ENCODE assay signal across 21 cellular contexts in genomic region chr6:152057832-152058498, GRCh38.
DNase-seq lines count a peak whose midpoint lies in the region; ATAC-seq and TF ChIP-seq lines count a peak whose summit lies in the region.
"Had no signal": no experiment of that assay in that cellular context is flagged by ENCODE, and none has a peak within 500 bp of the region (broad histone marks: within the 10 kb centered on the region; RNA-seq: fewer than 3 reads in every experiment).

No MANE protein-coding gene starts in this region.

- TF ChIP-seq POLR2A in transverse colon (IDR thresholded peaks at IDR 0.05) = no peak

- H3K27ac ChIP-seq in heart right ventricle = no peak overlapping the region
- no peak overlapping the region for H3K27ac ChIP-seq in transverse colon

- TF ChIP-seq EP300 in transverse colon (IDR thresholded peaks at IDR 0.05; ENCODE audit: low read depth) = no peak

- in situ Hi-C loops in transverse colon (cut with MboI; ENCODE audit: low pct_ligation_motif_present in 1 of 4, low pct_unique_long_range_greater_than_20kb in 1 of 4, low sequenced_read_pairs in 3 of 4) = no loop called here

- H3K36me3 Mint-ChIP-seq in activated CD4-positive, alpha-beta memory T cell treated with anti-CD3 and anti-CD28 coated beads for 36 hours = peaks cover 4% of the 10 kb centered on the region
- H3K36me3 Mint-ChIP-seq in activated CD4-positive, alpha-beta memory T cell treated with anti-CD3 and anti-CD28 coated beads, Interleukin-2, amount 10 ng/mL, durations not matched to agents 7 days and 5 days (ENCODE audit: low read depth) = no peaks in the 10 kb centered on the region
- no peaks in the 10 kb centered on the region for H3K36me3 Mint-ChIP-seq in endothelial cell (ENCODE audit: low read depth, unreplicated experiment)

- POLR2A ChIA-PET in activated CD4-positive, alpha-beta memory T cell treated with anti-CD3 and anti-CD28 coated beads for 36 hours (lab: Charles Lee) = no interaction called here
- POLR2A ChIA-PET in activated CD4-positive, alpha-beta memory T cell treated with anti-CD3 and anti-CD28 coated beads, Interleukin-2, amount 10 ng/mL, durations not matched to agents 7 days and 5 days (lab: Charles Lee) = no interaction called here

- ATAC-seq in HG03354 (IDR thresholded peaks at IDR 0.05; ENCODE audit: poor library complexity, severe bottlenecking, unreplicated experiment) (peak; percentile 37), GM18511 (IDR thresholded peaks at IDR 0.05; ENCODE audit: unreplicated experiment) (no peak), heart right ventricle (no peak)

- WGBS in heart right ventricle, 2 donors = 63 to 64% methylated on average over 6 of the region's 6 CpGs
- 38 to 50% methylated on average over 5 to 6 of the region's 6 CpGs for WGBS in transverse colon (ENCODE audit: low coverage in 1 of 2), 2 donors

- TF ChIP-seq CTCF in choroid plexus epithelial cell (conservative IDR thresholded peaks at IDR 0.05; ENCODE audit: low read depth, low read length) = no peak
- TF ChIP-seq CTCF in endothelial cell (IDR thresholded peaks at IDR 0.05; ENCODE audit: unreplicated experiment) = no peak
- no peak for TF ChIP-seq CTCF in heart right ventricle (IDR thresholded peaks at IDR 0.05)
- no peak for TF ChIP-seq CTCF in transverse colon (IDR thresholded peaks at IDR 0.05)

- peak; percentile 13 for DNase-seq in activated CD4-positive, alpha-beta memory T cell treated with anti-CD3 and anti-CD28 coated beads for 36 hours
- DNase-seq in activated CD4-positive, alpha-beta memory T cell treated with anti-CD3 and anti-CD28 coated beads, Interleukin-2, amount 10 ng/mL, durations not matched to agents 7 days and 5 days = no peak
- DNase-seq in choroid plexus epithelial cell (ENCODE audit: low read depth) (peak; percentile 26), endothelial cell (ENCODE audit: low spot score) (no peak), heart right ventricle (no peak), transverse colon (no peak)
- DNase-seq: 8988T; BE2C; CD4-positive, alpha-beta memory T cell; DMS79 treated with DMSO at 0.1 percent for 48 hours; HCEC 1CT; IMR-90; Karpas-422; MG63; NCI-H1092 treated with DMSO at 0.1 percent for 48 hours; NCI-H2081 treated with DMSO at 0.1 percent for 48 hours; NCI-H524; SHP77; SK-N-SH had no signal

- no peaks in the 10 kb centered on the region for H3K9me3 ChIP-seq in heart right ventricle
- H3K9me3 ChIP-seq in transverse colon = no peaks in the 10 kb centered on the region
- H3K9me3 ChIP-seq: BE2C, MG63, SK-N-SH had no signal

- H3K4me3 ChIP-seq in choroid plexus epithelial cell (ENCODE audit: low read depth, low read length) = no peak overlapping the region
- H3K4me3 ChIP-seq in heart right ventricle = no peak overlapping the region
- H3K4me3 ChIP-seq in transverse colon = no peak overlapping the region
- H3K4me3 ChIP-seq: MG63 had no signal

- H3K27ac Mint-ChIP-seq in activated CD4-positive, alpha-beta memory T cell treated with anti-CD3 and anti-CD28 coated beads for 36 hours = no peak overlapping the region
- no peak overlapping the region for H3K27ac Mint-ChIP-seq in activated CD4-positive, alpha-beta memory T cell treated with anti-CD3 and anti-CD28 coated beads, Interleukin-2, amount 10 ng/mL, durations not matched to agents 7 days and 5 days
- H3K27ac Mint-ChIP-seq in endothelial cell (ENCODE audit: unreplicated experiment) = no peak overlapping the region
- H3K27ac Mint-ChIP-seq: CD4-positive, alpha-beta memory T cell had no signal

- H3K36me3 ChIP-seq in heart right ventricle (no peaks in the 10 kb centered on the region), transverse colon (no peaks in the 10 kb centered on the region)
- H3K36me3 ChIP-seq: BE2C, MG63 had no signal

- H3K27me3 ChIP-seq in heart right ventricle (peaks cover 0 to 10% (median 0%) of the 10 kb centered on the region in 7 donors), transverse colon (no peaks in the 10 kb centered on the region)
- H3K27me3 ChIP-seq: MG63 had no signal

- H3K4me1 ChIP-seq in heart right ventricle (peaks cover 0 to 8% (median 0%) of the 10 kb centered on the region in 9 donors), transverse colon (no peaks in the 10 kb centered on the region)
- H3K4me1 ChIP-seq: BE2C had no signal

- H3K9me3 Mint-ChIP-seq in activated CD4-positive, alpha-beta memory T cell treated with anti-CD3 and anti-CD28 coated beads for 36 hours = no peaks in the 10 kb centered on the region
- no peaks in the 10 kb centered on the region for H3K9me3 Mint-ChIP-seq in activated CD4-positive, alpha-beta memory T cell treated with anti-CD3 and anti-CD28 coated beads, Interleukin-2, amount 10 ng/mL, durations not matched to agents 7 days and 5 days
- no peaks in the 10 kb centered on the region for H3K9me3 Mint-ChIP-seq in endothelial cell (ENCODE audit: unreplicated experiment)

- intact Hi-C loops in activated CD4-positive, alpha-beta memory T cell treated with anti-CD3 and anti-CD28 coated beads for 36 hours (cut with micrococcal nuclease) = no loop called here
- intact Hi-C loops in heart right ventricle (cut with DNase I) = no loop called here
- intact Hi-C loops in transverse colon (cut with DNase I; ENCODE audit: low total_unique reads) = no loop called here

- CTCF ChIA-PET in activated CD4-positive, alpha-beta memory T cell treated with anti-CD3 and anti-CD28 coated beads for 36 hours (lab: Charles Lee) = interaction anchor here (0.7 kb wide), 1 partner anchor 212 kb away, joined by 3 read pairs; no protein-coding TSS in a partner anchor
- CTCF ChIA-PET in activated CD4-positive, alpha-beta memory T cell treated with anti-CD3 and anti-CD28 coated beads, Interleukin-2, amount 10 ng/mL, durations not matched to agents 7 days and 5 days (lab: Charles Lee) = no interaction called here

- peaks cover 9% of the 10 kb centered on the region for H3K4me1 Mint-ChIP-seq in activated CD4-positive, alpha-beta memory T cell treated with anti-CD3 and anti-CD28 coated beads for 36 hours (ENCODE audit: low read depth)
- H3K4me1 Mint-ChIP-seq in activated CD4-positive, alpha-beta memory T cell treated with anti-CD3 and anti-CD28 coated beads, Interleukin-2, amount 10 ng/mL, durations not matched to agents 7 days and 5 days = no peaks in the 10 kb centered on the region
- H3K4me1 Mint-ChIP-seq in endothelial cell (ENCODE audit: unreplicated experiment) = no peaks in the 10 kb centered on the region

- no peaks in the 10 kb centered on the region for H3K27me3 Mint-ChIP-seq in activated CD4-positive, alpha-beta memory T cell treated with anti-CD3 and anti-CD28 coated beads for 36 hours
- H3K27me3 Mint-ChIP-seq in activated CD4-positive, alpha-beta memory T cell treated with anti-CD3 and anti-CD28 coated beads, Interleukin-2, amount 10 ng/mL, durations not matched to agents 7 days and 5 days = peaks cover 2% of the 10 kb centered on the region
- H3K27me3 Mint-ChIP-seq in endothelial cell (ENCODE audit: unreplicated experiment) = peaks cover 1% of the 10 kb centered on the region

- H3K4me3 Mint-ChIP-seq in activated CD4-positive, alpha-beta memory T cell treated with anti-CD3 and anti-CD28 coated beads for 36 hours = no peak overlapping the region
- no peak overlapping the region for H3K4me3 Mint-ChIP-seq in activated CD4-positive, alpha-beta memory T cell treated with anti-CD3 and anti-CD28 coated beads, Interleukin-2, amount 10 ng/mL, durations not matched to agents 7 days and 5 days
- H3K4me3 Mint-ChIP-seq in endothelial cell (ENCODE audit: unreplicated experiment) = no peak overlapping the region
- H3K4me3 Mint-ChIP-seq: CD4-positive, alpha-beta memory T cell had no signal

Comparison
In these comparisons a context has a peak if more than half of its experiments do, and no peak if none do; other contexts are left out.
1. DNase-seq: peak in activated CD4-positive, alpha-beta memory T cell treated with anti-CD3 and anti-CD28 coated beads for 36 hours (single experiment) and choroid plexus epithelial cell (single experiment); none in activated CD4-positive, alpha-beta memory T cell treated with anti-CD3 and anti-CD28 coated beads, Interleukin-2, amount 10 ng/mL, durations not matched to agents 7 days and 5 days (single experiment), endothelial cell (single experiment), heart right ventricle (0 of 2) and transverse colon (single experiment).